Comparison of ENCODE assay signal across 6 cellular contexts in genomic region chr3:175214210-175214609, GRCh38.
"Had no signal": no experiment of that assay in that cellular context is flagged by ENCODE, and none has a peak within 500 bp of the region (broad histone marks: within the 10 kb centered on the region; RNA-seq: fewer than 3 reads in every experiment).

No MANE protein-coding gene starts in this region.

- H3K4me2 ChIP-seq: KMS-11 had no signal

- DNase-seq: IMR-90, KBM-7, KG1 had no signal

- H3K9ac ChIP-seq: KMS-11 had no signal

- H3K27ac ChIP-seq: HL-60, KMS-11 had no signal

- H3K4me3 ChIP-seq: K562 had no signal
